24 cellular contexts compared by ENCODE assay signal in genomic region chrX:119783026-119783425, GRCh38. TPM values are rescaled to one million over a fixed set of nuclear protein-coding genes. Genes with fewer than 3 reads are reported as not detected.
DNase-seq lines count a peak whose midpoint lies in the region; ATAC-seq and TF ChIP-seq lines count a peak whose summit lies in the region.
"Had no signal": no experiment of that assay in that cellular context is flagged by ENCODE, and none has a peak within 500 bp of the region (broad histone marks: within the 10 kb centered on the region; RNA-seq: fewer than 3 reads in every experiment).

No MANE protein-coding gene starts in this region.

- peaks cover 66% of the 10 kb centered on the region for H3K36me3 Mint-ChIP-seq in activated T-cell treated with anti-CD3 and anti-CD28 coated beads, Interleukin-2, amount 50 U/mL, for 24 hours (ENCODE audit: low read depth)
- peaks cover 29% of the 10 kb centered on the region for H3K36me3 Mint-ChIP-seq in activated naive CD8-positive, alpha-beta T cell treated with anti-CD3 and anti-CD28 coated beads for 36 hours
- peaks cover 11 to 22% of the 10 kb centered on the region in 2 donors for H3K36me3 Mint-ChIP-seq in stimulated activated naive B cell treated with anti-CD40 and anti-IgM and Interleukin-4, amounts not matched to agents 10 μg/mL and 1 μg/mL and 100 μg/mL, for 72 hours

- peak; percentile 49 to 62 for ATAC-seq in stimulated activated naive B cell treated with anti-CD40 and anti-IgM and Interleukin-4, amounts not matched to agents 10 μg/mL and 1 μg/mL and 100 μg/mL, for 72 hours (replicated peaks)
- ATAC-seq in HG02798 (IDR thresholded peaks at IDR 0.05; ENCODE audit: poor library complexity, unreplicated experiment): no peak
- no peak for ATAC-seq in GM18861 (IDR thresholded peaks at IDR 0.05; ENCODE audit: unreplicated experiment)
- ATAC-seq in HG02763 (IDR thresholded peaks at IDR 0.05; ENCODE audit: unreplicated experiment): no peak

- TF ChIP-seq CTCF in NB4 (IDR thresholded peaks at IDR 0.05; ENCODE audit: low read depth, low read length): no peak

- peaks cover 3% of the 10 kb centered on the region for H3K27me3 Mint-ChIP-seq in activated T-cell treated with anti-CD3 and anti-CD28 coated beads, Interleukin-2, amount 50 U/mL, for 24 hours
- H3K27me3 Mint-ChIP-seq in activated naive CD8-positive, alpha-beta T cell treated with anti-CD3 and anti-CD28 coated beads for 36 hours: no peaks in the 10 kb centered on the region
- peaks cover 0 to 7% of the 10 kb centered on the region in 2 donors for H3K27me3 Mint-ChIP-seq in stimulated activated naive B cell treated with anti-CD40 and anti-IgM and Interleukin-4, amounts not matched to agents 10 μg/mL and 1 μg/mL and 100 μg/mL, for 72 hours
- H3K27me3 Mint-ChIP-seq: activated naive CD4-positive, alpha-beta T cell treated with anti-CD3 and anti-CD28 coated beads, Interleukin-2, amount 10 ng/mL, durations not matched to agents 7 days and 5 days; CD4-positive, alpha-beta T cell had no signal

- no peak for DNase-seq in activated T-cell treated with anti-CD3 and anti-CD28 coated beads, Interleukin-2, amount 50 U/mL, for 24 hours
- DNase-seq in activated T-cell treated with anti-CD3 and anti-CD28 coated beads, Interleukin-2, amount 50 U/mL, for 1 hour: no peak
- DNase-seq in NB4 (ENCODE audit: low read depth): peak; percentile 60
- DNase-seq in activated naive CD8-positive, alpha-beta T cell treated with anti-CD3 and anti-CD28 coated beads for 36 hours: no peak
- DNase-seq in stimulated activated naive B cell treated with anti-CD40 and anti-IgM and Interleukin-4, amounts not matched to agents 10 μg/mL and 1 μg/mL and 100 μg/mL, for 72 hours: no peak
- DNase-seq: activated naive CD4-positive, alpha-beta T cell treated with anti-CD3 and anti-CD28 coated beads, Interleukin-2, amount 10 ng/mL, durations not matched to agents 7 days and 5 days; CD4-positive, alpha-beta T cell; DMS79 treated with DMSO at 0.1 percent for 48 hours; GOT3; hippocampal formation; IMR-90; islet precursor cell; mammary epithelial cell; NCI-H1092; NCI-H2081; Right ventricle myocardium superior; stimulated activated CD4-positive, alpha-beta T cell treated with anti-CD3 and anti-CD28 coated beads, Interleukin-12 subunit alpha, Interleukin-12 subunit beta, amount 100 ng/mL, for 4 hours; T-helper 2 cell; tibial artery had no signal

- peak overlapping the region; percentile 47 for H3K27ac Mint-ChIP-seq in activated T-cell treated with anti-CD3 and anti-CD28 coated beads, Interleukin-2, amount 50 U/mL, for 24 hours
- peak overlapping the region; percentile 66 for H3K27ac Mint-ChIP-seq in activated naive CD8-positive, alpha-beta T cell treated with anti-CD3 and anti-CD28 coated beads for 36 hours
- H3K27ac Mint-ChIP-seq in stimulated activated naive B cell treated with anti-CD40 and anti-IgM and Interleukin-4, amounts not matched to agents 10 μg/mL and 1 μg/mL and 100 μg/mL, for 72 hours: peak overlapping the region; percentile 70
- H3K27ac Mint-ChIP-seq: activated naive CD4-positive, alpha-beta T cell treated with anti-CD3 and anti-CD28 coated beads, Interleukin-2, amount 10 ng/mL, durations not matched to agents 7 days and 5 days; CD4-positive, alpha-beta T cell had no signal

- no peak overlapping the region for H3K4me3 ChIP-seq in NB4 (ENCODE audit: low read depth, low read length)
- H3K4me3 ChIP-seq: tibial artery had no signal

- H3K4me1 Mint-ChIP-seq in activated T-cell treated with anti-CD3 and anti-CD28 coated beads, Interleukin-2, amount 50 U/mL, for 24 hours (ENCODE audit: low read depth): peaks cover 22% of the 10 kb centered on the region
- peaks cover 19% of the 10 kb centered on the region for H3K4me1 Mint-ChIP-seq in activated naive CD8-positive, alpha-beta T cell treated with anti-CD3 and anti-CD28 coated beads for 36 hours
- peaks cover 12 to 32% of the 10 kb centered on the region in 2 donors for H3K4me1 Mint-ChIP-seq in stimulated activated naive B cell treated with anti-CD40 and anti-IgM and Interleukin-4, amounts not matched to agents 10 μg/mL and 1 μg/mL and 100 μg/mL, for 72 hours

- no peak for TF ChIP-seq POLR2A in NB4 (IDR thresholded peaks at IDR 0.05; ENCODE audit: extremely low read depth, insufficient read length)

- no peaks in the 10 kb centered on the region for H3K9me3 Mint-ChIP-seq in activated T-cell treated with anti-CD3 and anti-CD28 coated beads, Interleukin-2, amount 50 U/mL, for 24 hours
- no peaks in the 10 kb centered on the region for H3K9me3 Mint-ChIP-seq in activated naive CD8-positive, alpha-beta T cell treated with anti-CD3 and anti-CD28 coated beads for 36 hours
- no peaks in the 10 kb centered on the region for H3K9me3 Mint-ChIP-seq in stimulated activated naive B cell treated with anti-CD40 and anti-IgM and Interleukin-4, amounts not matched to agents 10 μg/mL and 1 μg/mL and 100 μg/mL, for 72 hours
- H3K9me3 Mint-ChIP-seq: activated naive CD4-positive, alpha-beta T cell treated with anti-CD3 and anti-CD28 coated beads, Interleukin-2, amount 10 ng/mL, durations not matched to agents 7 days and 5 days; CD4-positive, alpha-beta T cell had no signal

- no peak overlapping the region for H3K4me3 Mint-ChIP-seq in activated T-cell treated with anti-CD3 and anti-CD28 coated beads, Interleukin-2, amount 50 U/mL, for 24 hours
- no peak overlapping the region for H3K4me3 Mint-ChIP-seq in activated naive CD8-positive, alpha-beta T cell treated with anti-CD3 and anti-CD28 coated beads for 36 hours
- H3K4me3 Mint-ChIP-seq in stimulated activated naive B cell treated with anti-CD40 and anti-IgM and Interleukin-4, amounts not matched to agents 10 μg/mL and 1 μg/mL and 100 μg/mL, for 72 hours: no peak overlapping the region
- H3K4me3 Mint-ChIP-seq: activated naive CD4-positive, alpha-beta T cell treated with anti-CD3 and anti-CD28 coated beads, Interleukin-2, amount 10 ng/mL, durations not matched to agents 7 days and 5 days; CD4-positive, alpha-beta T cell had no signal

RNA-seq across cellular contexts. Expression of gene RPL39, which starts 8.4 kb away (rescaled TPM):
- total RNA-seq in activated naive CD8-positive, alpha-beta T cell treated with anti-CD3 and anti-CD28 coated beads for 36 hours: 1,000 to 10,000 TPM; 2,459 to 2,591 TPM

RNA-seq across cellular contexts. Expression of gene SOWAHD, which starts 24.6 kb away (rescaled TPM):
- total RNA-seq in activated naive CD8-positive, alpha-beta T cell treated with anti-CD3 and anti-CD28 coated beads for 36 hours: under 1 TPM; 0.14 to 0.18 TPM
- total RNA-seq: A673, NCI-H460 had no signal

Comparison
In these comparisons a context has a peak if more than half of its experiments do, and no peak if none do; other contexts are left out.
1. ATAC-seq: peak in stimulated activated naive B cell treated with anti-CD40 and anti-IgM and Interleukin-4, amounts not matched to agents 10 μg/mL and 1 μg/mL and 100 μg/mL, for 72 hours (2 of 2); none in HG02798 (single experiment), GM18861 (single experiment) and HG02763 (single experiment).
2. Peak in every context shown above with its lines, with median percentiles within 50 percentile points of each other: H3K27ac Mint-ChIP-seq.